In genomic region chr10:119872860-119873671, GRCh38 we compare ENCODE assay signal across 8 cellular contexts. TPM values are rescaled to one million over a fixed set of nuclear protein-coding genes. Genes with fewer than 3 reads are reported as not detected.
A peak's percentile ranks its signal among the peaks of the same experiment; 100 is the strongest.
DNase-seq lines count a peak whose midpoint lies in the region; ATAC-seq and TF ChIP-seq lines count a peak whose summit lies in the region.

No MANE protein-coding gene starts in this region.

- intact Hi-C loops in left cardiac atrium (cut with DNase I) (no loop called here), upper lobe of right lung (cut with DNase I) (no loop called here)

- no peaks in the 10 kb centered on the region for H3K27me3 ChIP-seq in adipocyte (replicated peaks; ENCODE audit: control insufficient read depth, insufficient read depth, low read length)
- no peaks in the 10 kb centered on the region for H3K27me3 ChIP-seq in upper lobe of right lung

- peak overlapping the region; percentile 98 for H3K9ac ChIP-seq in adipocyte (ENCODE audit: low read length)

- no peak for TF ChIP-seq CTCF in progenitor cell of endocrine pancreas (IDR thresholded peaks at IDR 0.05; ENCODE audit: unreplicated experiment)
- no peak for TF ChIP-seq CTCF in upper lobe of right lung (IDR thresholded peaks at IDR 0.05)

- DNase-seq in NCI-H1048 (lab: John Stamatoyannopoulos, UW) (peak; percentile 62), SW 1271 (lab: John Stamatoyannopoulos, UW) (peak; percentile 43 to 69), adipocyte (ENCODE audit: low read depth) (peak; percentile 93), left cardiac atrium (peak; percentile 90), progenitor cell of endocrine pancreas (ENCODE audit: low spot score, unreplicated experiment) (peak; percentile 64), upper lobe of right lung (peak; percentile 96)

- H3K27ac ChIP-seq in upper lobe of right lung, result peak overlapping the region; percentile 91

- H3K36me3 Mint-ChIP-seq in progenitor cell of endocrine pancreas (ENCODE audit: insufficient read depth), result no peaks in the 10 kb centered on the region

- H3K9me3 ChIP-seq in adipocyte (ENCODE audit: control insufficient read depth, low read length) (no peaks in the 10 kb centered on the region), upper lobe of right lung (no peaks in the 10 kb centered on the region)

- ATAC-seq in HG02571 (IDR thresholded peaks at IDR 0.05; ENCODE audit: unreplicated experiment), result peak; percentile 82
- peak; percentile 97 to 98 for ATAC-seq in left cardiac atrium
- ATAC-seq in upper lobe of right lung, result peak; percentile 98

- H3K27ac Mint-ChIP-seq in progenitor cell of endocrine pancreas, result peak overlapping the region; percentile 73

- H3K4me3 ChIP-seq in adipocyte (ENCODE audit: low read length) (peak overlapping the region; percentile 92), upper lobe of right lung (peak overlapping the region; percentile 85)

- peak overlapping the region; percentile 81 for H3K4me3 Mint-ChIP-seq in progenitor cell of endocrine pancreas (ENCODE audit: low read depth)

- H3K9me3 Mint-ChIP-seq in progenitor cell of endocrine pancreas (ENCODE audit: low read depth), result no peaks in the 10 kb centered on the region

- peaks cover 18% of the 10 kb centered on the region for H3K4me1 ChIP-seq in adipocyte (ENCODE audit: control insufficient read depth, insufficient read depth, low read length)
- peaks cover 20% of the 10 kb centered on the region for H3K4me1 ChIP-seq in upper lobe of right lung

- H3K36me3 ChIP-seq in adipocyte (ENCODE audit: control insufficient read depth, insufficient read depth, low read length, severe bottlenecking) (no peaks in the 10 kb centered on the region), upper lobe of right lung (no peaks in the 10 kb centered on the region)

- peaks cover 19% of the 10 kb centered on the region for H3K4me1 Mint-ChIP-seq in progenitor cell of endocrine pancreas (ENCODE audit: low read depth)

- TF ChIP-seq POLR2A in GM10847 (IDR thresholded peaks at IDR 0.05; ENCODE audit: extremely low read depth, insufficient read length), result peak; percentile 60

- no peaks in the 10 kb centered on the region for H3K27me3 Mint-ChIP-seq in progenitor cell of endocrine pancreas

RNA-seq across cellular contexts. Expression of gene MCMBP, which starts 0.4 kb away (rescaled TPM):
- total RNA-seq in left cardiac atrium (10 to 100 TPM; 27.7 to 38.0 TPM), progenitor cell of endocrine pancreas (44.9 and 47.0 TPM in 2 replicates), upper lobe of right lung (54.7 TPM)

RNA-seq across cellular contexts. Expression of gene SEC23IP, which starts 19.5 kb away (rescaled TPM):
- total RNA-seq in left cardiac atrium, result 10 to 100 TPM; 32.2 to 45.2 TPM
- 67.8 and 75.6 TPM in 2 replicates for total RNA-seq in progenitor cell of endocrine pancreas
- 58.6 TPM for total RNA-seq in upper lobe of right lung

Comparison
In these comparisons a context has a peak if more than half of its experiments do, and no peak if none do; other contexts are left out.
1. Peak in every context shown above with its lines: DNase-seq, ATAC-seq, H3K4me3 ChIP-seq and H3K27ac ChIP-seq.